34 cellular contexts compared by ENCODE assay signal in genomic region chr1:72586023-72586685, GRCh38.
"Had no signal": no experiment of that assay in that cellular context is flagged by ENCODE, and none has a peak within 500 bp of the region (broad histone marks: within the 10 kb centered on the region; RNA-seq: fewer than 3 reads in every experiment).

No MANE protein-coding gene starts in this region.

- H3K4me2 ChIP-seq: KMS-11 had no signal

- H3K27ac ChIP-seq: KMS-11 had no signal

- DNase-seq: Karpas-422, Kasumi-1, KG1, MG63, MM.1S, MV-4-11, NCI-H1048, NCI-H1092, NCI-H1092 treated with DMSO at 0.1 percent for 48 hours, NCI-H1105, NCI-H1105 treated with DMSO at 0.1 percent for 48 hours, NCI-H1417, NCI-H1417 treated with DMSO at 0.1 percent for 48 hours, NCI-H1436, NCI-H1436 treated with DMSO at 0.1 percent for 48 hours, NCI-H146, NCI-H1694, NCI-H1694 treated with DMSO at 0.1 percent for 48 hours, NCI-H187, NCI-H187 treated with DMSO at 0.1 percent for 48 hours, NCI-H1930, NCI-H2029, NCI-H2029 treated with DMSO at 0.1 percent for 48 hours, NCI-H2081, NCI-H2081 treated with DMSO at 0.1 percent for 48 hours, NCI-H2107, NCI-H2171, NCI-H2171 treated with DMSO at 0.1 percent for 48 hours, NCI-H345, NCI-H446, NCI-H446 treated with DMSO at 0.1 percent for 48 hours, NCI-H510A, NCI-H510A treated with DMSO at 0.1 percent for 48 hours had no signal

- H3K9me3 ChIP-seq: MG63 had no signal

- H3K4me3 ChIP-seq: MG63 had no signal

- H3K36me3 ChIP-seq: MG63 had no signal

- H3K9ac ChIP-seq: KMS-11 had no signal

- H3K27me3 ChIP-seq: MG63 had no signal
